In the genomic region with DNA sequence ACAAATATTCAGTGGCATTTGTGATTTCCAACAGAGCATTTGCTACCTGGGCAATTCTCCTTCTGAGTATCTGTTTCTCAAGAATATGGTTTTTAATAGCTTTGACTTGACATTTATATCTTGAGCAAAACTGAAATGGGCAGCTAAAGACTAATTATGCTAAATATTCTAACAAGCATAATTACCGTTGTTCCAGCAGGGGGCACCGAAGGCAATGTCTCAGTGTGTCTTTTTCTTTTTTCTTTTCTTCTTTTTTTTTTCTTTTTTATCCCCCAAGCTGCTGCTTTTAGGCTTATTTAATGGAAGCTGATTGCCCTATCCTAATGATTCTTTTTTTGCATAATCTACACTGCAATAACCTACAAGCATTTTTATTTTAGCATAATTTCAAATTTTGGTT, we compare ENCODE assay signal across 9 cellular contexts.
DNase-seq lines count a peak whose midpoint lies in the region; ATAC-seq and TF ChIP-seq lines count a peak whose summit lies in the region.
"Had no signal": no experiment of that assay in that cellular context is flagged by ENCODE, and none has a peak within 500 bp of the region (broad histone marks: within the 10 kb centered on the region; RNA-seq: fewer than 3 reads in every experiment).

No MANE protein-coding gene starts in this region.

- peak; percentile 18 for DNase-seq in A172 (ENCODE audit: low spot score)
- peak; percentile 38 for DNase-seq in Daoy (ENCODE audit: low read depth)
- DNase-seq in NCI-H69 (lab: John Stamatoyannopoulos, UW): peak; percentile 6
- peak; percentile 44 for DNase-seq in MCF 10A (ENCODE audit: unreplicated experiment)
- DNase-seq in neural crest cell (ENCODE audit: low read depth, low spot score): peak; percentile 28
- DNase-seq in globus pallidus (ENCODE audit: low spot score): no peak

- H3K9me3 Mint-ChIP-seq in MCF 10A (ENCODE audit: unreplicated experiment): no peaks in the 10 kb centered on the region
- H3K9me3 Mint-ChIP-seq in neural crest cell: peaks cover 6% of the 10 kb centered on the region
- H3K9me3 Mint-ChIP-seq: effector memory CD8-positive, alpha-beta T cell had no signal

- intact Hi-C loops in MCF 10A (cut with micrococcal nuclease): no loop called here

- H3K27ac Mint-ChIP-seq in MCF 10A (ENCODE audit: low read depth, unreplicated experiment) (no peak overlapping the region), neural crest cell (ENCODE audit: unreplicated experiment) (no peak overlapping the region)
- H3K27ac Mint-ChIP-seq: effector memory CD8-positive, alpha-beta T cell had no signal

- POLR2A ChIA-PET in MCF 10A (lab: Yijun Ruan, JAX): no interaction called here

- CTCF ChIA-PET in MCF 10A (lab: Yijun Ruan, JAX): interaction anchor here (0.5 to 4.6 kb wide), 44 partner anchors 9 to 933 kb away, joined by 3 to 34 read pairs (median 3); no protein-coding TSS in a partner anchor

- no peak overlapping the region for H3K4me3 Mint-ChIP-seq in MCF 10A (ENCODE audit: unreplicated experiment)
- H3K4me3 Mint-ChIP-seq in neural crest cell: no peak overlapping the region
- H3K4me3 Mint-ChIP-seq: effector memory CD8-positive, alpha-beta T cell had no signal

- H3K27me3 Mint-ChIP-seq in MCF 10A (ENCODE audit: insufficient read depth, unreplicated experiment) (no peaks in the 10 kb centered on the region), neural crest cell (ENCODE audit: low read depth) (no peaks in the 10 kb centered on the region)

- peak; percentile 49 for TF ChIP-seq CTCF in MCF 10A (IDR thresholded peaks at IDR 0.05; ENCODE audit: unreplicated experiment)
- TF ChIP-seq CTCF in neural crest cell (conservative IDR thresholded peaks at IDR 0.05): peak; percentile 72

- no peaks in the 10 kb centered on the region for H3K4me1 Mint-ChIP-seq in MCF 10A (ENCODE audit: insufficient read depth, unreplicated experiment)
- peaks cover 4% of the 10 kb centered on the region for H3K4me1 Mint-ChIP-seq in neural crest cell

- BruUV-seq in MCF 10A (replicated peaks; lab: Mats Ljungman, UMichigan): no TSS peak

- ATAC-seq in GM18502 (IDR thresholded peaks at IDR 0.05; ENCODE audit: poor library complexity, unreplicated experiment): no peak
- ATAC-seq in GM19395 (IDR thresholded peaks at IDR 0.05; ENCODE audit: unreplicated experiment): no peak
- ATAC-seq: effector memory CD8-positive, alpha-beta T cell had no signal

- no peaks in the 10 kb centered on the region for H3K36me3 Mint-ChIP-seq in MCF 10A (ENCODE audit: insufficient read depth, unreplicated experiment)
- H3K36me3 Mint-ChIP-seq in neural crest cell (ENCODE audit: low read depth): no peaks in the 10 kb centered on the region
